In the genomic region with DNA sequence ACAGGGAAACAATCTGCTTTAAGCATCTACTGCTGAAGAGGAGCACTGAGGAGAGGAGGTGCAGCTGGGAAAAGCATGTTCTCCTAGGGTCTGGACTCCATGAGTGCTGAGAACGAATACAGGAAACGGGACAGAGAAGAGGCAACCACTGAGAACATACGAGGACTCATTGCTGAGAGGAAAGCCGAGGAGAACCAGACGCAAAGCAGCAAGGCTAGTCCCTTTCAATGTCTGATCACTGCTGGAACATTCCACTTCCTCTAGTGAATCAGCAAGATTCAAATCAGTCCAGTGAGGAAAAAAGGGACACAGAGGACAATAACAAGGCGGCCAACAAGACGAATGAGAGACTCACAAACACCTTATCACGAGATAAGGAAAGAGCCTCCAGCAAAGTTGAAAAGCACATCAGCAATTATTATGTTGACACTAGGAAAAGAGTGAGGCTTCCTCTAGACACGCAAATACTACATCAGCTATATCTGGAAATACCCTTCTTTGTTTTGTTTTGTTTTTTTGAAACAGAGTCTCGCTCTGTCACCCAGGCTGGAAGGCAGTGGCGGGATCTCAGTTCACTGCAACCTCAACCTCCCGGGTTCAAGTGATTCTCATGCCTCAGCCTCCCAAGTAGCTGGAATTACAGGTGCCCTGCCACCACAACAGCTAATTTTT, we compare ENCODE assay signal across 8 cellular contexts. TPM values are rescaled to one million over a fixed set of nuclear protein-coding genes. Genes with fewer than 3 reads are reported as not detected.
DNase-seq lines count a peak whose midpoint lies in the region; ATAC-seq, FAIRE-seq and TF ChIP-seq lines count a peak whose summit lies in the region.

No MANE protein-coding gene starts in this region.

- intact Hi-C loops in heart left ventricle (cut with DNase I), result no loop called here

- WGBS in heart left ventricle, 4 donors, result 39 to 47% (median 42%) methylated on average over 12 of the region's 12 CpGs

- no peaks in the 10 kb centered on the region for H3K27me3 Mint-ChIP-seq in activated CD8-positive, alpha-beta T cell treated with anti-CD3 and anti-CD28 coated beads, Interleukin-2, amount 10 ng/mL, durations not matched to agents 7 days and 5 days (ENCODE audit: low read depth)

- TF ChIP-seq CTCF in heart left ventricle (IDR thresholded peaks at IDR 0.05), result no peak
- TF ChIP-seq CTCF in omental fat pad (IDR thresholded peaks at IDR 0.05), result no peak

- H3K36me3 ChIP-seq in heart left ventricle, result peaks cover 0 to 100% (median 88%) of the 10 kb centered on the region in 9 donors

- no peak overlapping the region for H3K4me3 ChIP-seq in heart left ventricle
- H3K4me3 ChIP-seq in skin epidermis, result no peak overlapping the region

- peak overlapping the region in 10 of 12 donors; percentile 47 to 90 (median 60) for H3K27ac ChIP-seq in heart left ventricle
- peak overlapping the region in 20 of 21 experiments; percentile 2 to 81 (median 58) for H3K27ac ChIP-seq in skin epidermis

- H3K27ac Mint-ChIP-seq in activated CD8-positive, alpha-beta T cell treated with anti-CD3 and anti-CD28 coated beads, Interleukin-2, amount 10 ng/mL, durations not matched to agents 7 days and 5 days, result peak overlapping the region; percentile 7

- ATAC-seq in activated CD8-positive, alpha-beta T cell treated with anti-CD3 and anti-CD28 coated beads, Interleukin-2, amount 10 ng/mL, durations not matched to agents 7 days and 5 days, result no peak
- ATAC-seq in heart left ventricle, result peak; percentile 37 to 83 (median 72)
- no peak for ATAC-seq in omental fat pad (ENCODE audit: low FRiP score)
- no peak for ATAC-seq in HG03342 (IDR thresholded peaks at IDR 0.05; ENCODE audit: unreplicated experiment)

- FAIRE-seq in GM12892 (lab: Jason Lieb, UNC), result peak; percentile 87

- CTCF ChIA-PET in activated CD8-positive, alpha-beta T cell treated with anti-CD3 and anti-CD28 coated beads, Interleukin-2, amount 10 ng/mL, durations not matched to agents 7 days and 5 days (lab: Charles Lee), result interaction anchor here (1.2 kb wide), 1 partner anchor 188 kb away, joined by 3 read pairs; no protein-coding TSS in a partner anchor

- no peaks in the 10 kb centered on the region for H3K9me3 Mint-ChIP-seq in activated CD8-positive, alpha-beta T cell treated with anti-CD3 and anti-CD28 coated beads, Interleukin-2, amount 10 ng/mL, durations not matched to agents 7 days and 5 days (ENCODE audit: insufficient read depth)

- POLR2A ChIA-PET in activated CD8-positive, alpha-beta T cell treated with anti-CD3 and anti-CD28 coated beads, Interleukin-2, amount 10 ng/mL, durations not matched to agents 7 days and 5 days (lab: Charles Lee), result interaction anchor here (1.0 kb wide), 1 partner anchor 41 kb away, joined by 3 read pairs; the partner anchor contains the start of gene ZZEF1

- TF ChIP-seq POLR2A in GM12892 (IDR thresholded peaks at IDR 0.05; ENCODE audit: low read depth, low read length), result no peak
- TF ChIP-seq POLR2A in heart left ventricle (IDR thresholded peaks at IDR 0.05), result no peak

- no peaks in the 10 kb centered on the region for H3K27me3 ChIP-seq in heart left ventricle

- DNase-seq in GM12892 (ENCODE audit: insufficient read length), result no peak
- no peak for DNase-seq in activated CD8-positive, alpha-beta T cell treated with anti-CD3 and anti-CD28 coated beads, Interleukin-2, amount 10 ng/mL, durations not matched to agents 7 days and 5 days
- DNase-seq in heart left ventricle, result no peak
- no peak for DNase-seq in LoVo (ENCODE audit: low spot score)
- no peak for DNase-seq in omental fat pad (ENCODE audit: low spot score)
- DNase-seq in DMS 273 treated with DMSO at 0.1 percent for 48 hours (lab: John Stamatoyannopoulos, UW), result no peak

- peaks cover 0 to 45% (median 12%) of the 10 kb centered on the region in 12 donors for H3K4me1 ChIP-seq in heart left ventricle

- peaks cover 1% of the 10 kb centered on the region for H3K4me1 Mint-ChIP-seq in activated CD8-positive, alpha-beta T cell treated with anti-CD3 and anti-CD28 coated beads, Interleukin-2, amount 10 ng/mL, durations not matched to agents 7 days and 5 days (ENCODE audit: low read depth)

- H3K9me3 ChIP-seq in heart left ventricle, result no peaks in the 10 kb centered on the region

- H3K4me3 Mint-ChIP-seq in activated CD8-positive, alpha-beta T cell treated with anti-CD3 and anti-CD28 coated beads, Interleukin-2, amount 10 ng/mL, durations not matched to agents 7 days and 5 days, result no peak overlapping the region

- H3K36me3 Mint-ChIP-seq in activated CD8-positive, alpha-beta T cell treated with anti-CD3 and anti-CD28 coated beads, Interleukin-2, amount 10 ng/mL, durations not matched to agents 7 days and 5 days (ENCODE audit: low read depth), result peaks cover 49% of the 10 kb centered on the region

RNA-seq across cellular contexts. Expression of gene ZZEF1, which starts 41.6 kb away (rescaled TPM):
- polyA plus RNA-seq in GM12892 (2012; ENCODE audit: missing spikeins), result 17.7 TPM
- 10 to 100 TPM; 54.1 to 55.3 TPM for total RNA-seq in activated CD8-positive, alpha-beta T cell treated with anti-CD3 and anti-CD28 coated beads, Interleukin-2, amount 10 ng/mL, durations not matched to agents 7 days and 5 days
- total RNA-seq in heart left ventricle (10 to 100 TPM; 27.4 to 47.6 (median 37.8) TPM), omental fat pad (10 to 100 TPM; 49.2 to 93.8 (median 66.1) TPM)
- polyA plus RNA-seq in heart left ventricle, result 10 to 100 TPM; 15.7 to 19.2 TPM

RNA-seq across cellular contexts. Expression of gene CYB5D2, which starts 41.7 kb away (rescaled TPM):
- 7.7 TPM for polyA plus RNA-seq in GM12892 (2012; ENCODE audit: missing spikeins)
- 1 to 10 TPM; 4.6 to 5.8 TPM for total RNA-seq in activated CD8-positive, alpha-beta T cell treated with anti-CD3 and anti-CD28 coated beads, Interleukin-2, amount 10 ng/mL, durations not matched to agents 7 days and 5 days
- total RNA-seq in heart left ventricle (10 to 100 TPM in 5 of 9 donors, 1 to 10 TPM in 4; 5.7 to 23.2 (median 11.0) TPM), omental fat pad (10 to 100 TPM; 25.7 to 38.9 (median 36.2) TPM)
- 10 to 100 TPM in 1 of 2 donors, 1 to 10 TPM in 1; 6.9 to 11.1 TPM for polyA plus RNA-seq in heart left ventricle

Comparison
In these comparisons a context has a peak if more than half of its experiments do, and no peak if none do; other contexts are left out.
1. ATAC-seq: peak in heart left ventricle (4 of 4); none in activated CD8-positive, alpha-beta T cell treated with anti-CD3 and anti-CD28 coated beads, Interleukin-2, amount 10 ng/mL, durations not matched to agents 7 days and 5 days (single experiment), omental fat pad (single experiment) and HG03342 (single experiment).